15 cellular contexts compared by ENCODE assay signal in the genomic region with DNA sequence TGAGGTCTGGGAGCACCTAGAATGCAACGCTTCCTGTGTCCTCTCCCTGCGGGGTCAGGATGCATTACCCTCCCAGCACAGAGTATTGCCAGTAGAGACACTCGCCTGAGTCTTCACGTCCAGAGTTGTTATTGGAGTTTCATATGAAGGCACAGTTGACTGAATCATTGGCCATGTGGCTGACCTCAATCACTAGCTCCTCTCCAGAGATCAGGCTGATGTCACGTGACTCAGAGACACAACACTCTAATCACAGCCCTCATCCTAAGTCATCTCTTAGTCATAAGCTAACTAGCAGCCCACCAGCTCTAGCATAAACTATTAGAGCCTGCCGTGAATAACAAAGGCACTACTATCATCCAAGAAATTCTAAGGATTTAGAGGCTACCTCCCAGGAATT.
DNase-seq lines count a peak whose midpoint lies in the region; TF ChIP-seq lines count a peak whose summit lies in the region.
"Had no signal": no experiment of that assay in that cellular context is flagged by ENCODE, and none has a peak within 500 bp of the region (broad histone marks: within the 10 kb centered on the region; RNA-seq: fewer than 3 reads in every experiment).

No MANE protein-coding gene starts in this region.

- no peaks in the 10 kb centered on the region for H3K9me3 Mint-ChIP-seq in chondrocyte (ENCODE audit: low read depth)
- H3K9me3 Mint-ChIP-seq: activated naive CD4-positive, alpha-beta T cell treated with anti-CD3 and anti-CD28 coated beads, Interleukin-2, amount 10 ng/mL, durations not matched to agents 7 days and 5 days; CD4-positive, alpha-beta T cell had no signal

- H3K4me1 Mint-ChIP-seq in chondrocyte (ENCODE audit: low read depth) = no peaks in the 10 kb centered on the region
- H3K4me1 Mint-ChIP-seq: activated naive CD4-positive, alpha-beta T cell treated with anti-CD3 and anti-CD28 coated beads, Interleukin-2, amount 10 ng/mL, durations not matched to agents 7 days and 5 days had no signal

- H3K27me3 ChIP-seq in mesenchymal stem cell (ENCODE audit: control insufficient read depth in 1 of 2, insufficient read depth in 1 of 2, low read length in 2 of 2) = peaks cover 0 to 3% of the 10 kb centered on the region in 2 experiments
- H3K27me3 ChIP-seq: right atrium auricular region, tibial nerve had no signal

- no peak overlapping the region for H3K14ac ChIP-seq in mesenchymal stem cell (ENCODE audit: low read length in 2 of 2)

- H4K91ac ChIP-seq in mesenchymal stem cell (ENCODE audit: low read length) = no peak overlapping the region

- H3K36me3 Mint-ChIP-seq in chondrocyte (ENCODE audit: low read depth) = no peaks in the 10 kb centered on the region
- H3K36me3 Mint-ChIP-seq: activated naive CD4-positive, alpha-beta T cell treated with anti-CD3 and anti-CD28 coated beads, Interleukin-2, amount 10 ng/mL, durations not matched to agents 7 days and 5 days had no signal

- no peak overlapping the region for H4K8ac ChIP-seq in mesenchymal stem cell (ENCODE audit: low read length)

- H2AFZ ChIP-seq in mesenchymal stem cell (ENCODE audit: low read depth, low read length) = no peak overlapping the region

- in situ Hi-C loops in Caki2 (cut with HindIII; ENCODE audit: low pct_unique_long_range_greater_than_20kb, low sequenced_read_pairs) = no loop called here

- no peak overlapping the region for H2BK15ac ChIP-seq in mesenchymal stem cell (ENCODE audit: low read depth, poor library complexity, severe bottlenecking)

- H3K4me1 ChIP-seq in mesenchymal stem cell (ENCODE audit: control insufficient read depth, insufficient read depth, low read depth, low read length) = peaks cover 2% of the 10 kb centered on the region
- H3K4me1 ChIP-seq: right atrium auricular region, tibial nerve had no signal

- H2BK5ac ChIP-seq in mesenchymal stem cell (ENCODE audit: low read depth, low read length, poor library complexity, severe bottlenecking) = no peak overlapping the region

- no peak overlapping the region for H3K27ac ChIP-seq in mesenchymal stem cell (ENCODE audit: low read length, poor library complexity, severe bottlenecking)
- H3K27ac ChIP-seq: right atrium auricular region, tibial nerve had no signal

- H3K4ac ChIP-seq in mesenchymal stem cell (ENCODE audit: low read depth in 1 of 2, low read length in 2 of 2) = no peak overlapping the region

- H2BK120ac ChIP-seq in mesenchymal stem cell (ENCODE audit: low read depth, low read length) = no peak overlapping the region

- H3K4me2 ChIP-seq in mesenchymal stem cell (ENCODE audit: low read length, poor library complexity, severe bottlenecking) = no peak overlapping the region

- H3K27me3 Mint-ChIP-seq in chondrocyte (ENCODE audit: low read depth) = no peaks in the 10 kb centered on the region

- no peak overlapping the region for H2AK5ac ChIP-seq in mesenchymal stem cell (ENCODE audit: low read length, severe bottlenecking)

- H3K4me3 ChIP-seq in cardiac fibroblast (replicated peaks in 1 of 2; ENCODE audit: low read depth in 2 of 2, low read length in 2 of 2) (no peak overlapping the region), mesenchymal stem cell (ENCODE audit: insufficient read depth in 1 of 2, low read depth in 1 of 2, low read length in 2 of 2) (no peak overlapping the region)
- H3K4me3 ChIP-seq: right atrium auricular region, tibial nerve had no signal

- DNase-seq in Caki2 (ENCODE audit: low read depth) (peak; percentile 48), NCI-H226 (peak; percentile 20), cardiac fibroblast (ENCODE audit: low read depth in 2 of 2) (peak; percentile 10 to 77), mesenchymal stem cell (peak; percentile 79), chondrocyte (ENCODE audit: low spot score) (no peak), GDM1 (lab: John Stamatoyannopoulos, UW) (no peak)
- no peak for DNase-seq in effector CD4-positive, alpha-beta T cell
- no peak for DNase-seq in activated CD8-positive, alpha-beta memory T cell treated with anti-CD3 and anti-CD28 coated beads, Interleukin-2, amount 50 U/mL, for 48 hours
- DNase-seq: activated CD8-positive, alpha-beta memory T cell treated with anti-CD3 and anti-CD28 coated beads, Interleukin-2, amount 50 U/mL, for 4 hours; activated naive CD4-positive, alpha-beta T cell treated with anti-CD3 and anti-CD28 coated beads, Interleukin-2, amount 10 ng/mL, durations not matched to agents 7 days and 5 days; CD4-positive, alpha-beta T cell; NCI-H1417 treated with DMSO at 0.1 percent for 48 hours; stimulated activated CD4-positive, alpha-beta T cell treated with anti-CD3 and anti-CD28 coated beads, Interleukin-2, amount 100 ng/mL, for 48 hours had no signal

- no peak overlapping the region for H3K18ac ChIP-seq in mesenchymal stem cell (ENCODE audit: low read depth in 1 of 2, low read length in 2 of 2)

- H3K4me3 Mint-ChIP-seq in chondrocyte (ENCODE audit: unreplicated experiment) = no peak overlapping the region
- H3K4me3 Mint-ChIP-seq: activated naive CD4-positive, alpha-beta T cell treated with anti-CD3 and anti-CD28 coated beads, Interleukin-2, amount 10 ng/mL, durations not matched to agents 7 days and 5 days; CD4-positive, alpha-beta T cell had no signal

- H3K9ac ChIP-seq in mesenchymal stem cell (ENCODE audit: low read length) = no peak overlapping the region

- no peak overlapping the region for H3K23ac ChIP-seq in mesenchymal stem cell (ENCODE audit: low read length in 2 of 2)

- H3K9me3 ChIP-seq in mesenchymal stem cell (ENCODE audit: control insufficient read depth, low read length) = no peaks in the 10 kb centered on the region
- H3K9me3 ChIP-seq: right atrium auricular region, tibial nerve had no signal

- H2BK12ac ChIP-seq in mesenchymal stem cell (ENCODE audit: low read length in 2 of 2) = no peak overlapping the region

- WGBS in mesenchymal stem cell = 48% methylated on average over 6 of the region's 6 CpGs

- H3K79me1 ChIP-seq in mesenchymal stem cell (replicated peaks; ENCODE audit: low read length, poor library complexity, severe bottlenecking) = no peaks in the 10 kb centered on the region

- TF ChIP-seq CTCF in cardiac fibroblast (IDR thresholded peaks at IDR 0.05; ENCODE audit: low read depth, low read length) (no peak), chondrocyte (IDR thresholded peaks at IDR 0.05) (no peak)

- no peaks in the 10 kb centered on the region for H3K36me3 ChIP-seq in mesenchymal stem cell (ENCODE audit: control insufficient read depth in 1 of 2, insufficient read depth in 2 of 2, low read depth in 1 of 2, low read length in 2 of 2)
- H3K36me3 ChIP-seq: right atrium auricular region, tibial nerve had no signal

- H3K27ac Mint-ChIP-seq in chondrocyte (ENCODE audit: unreplicated experiment) = no peak overlapping the region
- H3K27ac Mint-ChIP-seq: activated naive CD4-positive, alpha-beta T cell treated with anti-CD3 and anti-CD28 coated beads, Interleukin-2, amount 10 ng/mL, durations not matched to agents 7 days and 5 days; CD4-positive, alpha-beta T cell had no signal

Comparison
In these comparisons a context has a peak if more than half of its experiments do, and no peak if none do; other contexts are left out.
1. DNase-seq: peak in Caki2 (single experiment), NCI-H226 (single experiment), cardiac fibroblast (2 of 2) and mesenchymal stem cell (single experiment); none in chondrocyte (single experiment), GDM1 (single experiment), effector CD4-positive, alpha-beta T cell (single experiment) and activated CD8-positive, alpha-beta memory T cell treated with anti-CD3 and anti-CD28 coated beads, Interleukin-2, amount 50 U/mL, for 48 hours (single experiment).